18 cellular contexts compared by ENCODE assay signal in genomic region chr1:208209286-208209685, GRCh38. TPM values are rescaled to one million over a fixed set of nuclear protein-coding genes. Genes with fewer than 3 reads are reported as not detected.
DNase-seq lines count a peak whose midpoint lies in the region; ATAC-seq and TF ChIP-seq lines count a peak whose summit lies in the region.
"Had no signal": no experiment of that assay in that cellular context is flagged by ENCODE, and none has a peak within 500 bp of the region (broad histone marks: within the 10 kb centered on the region; RNA-seq: fewer than 3 reads in every experiment).

No MANE protein-coding gene starts in this region.

- no peaks in the 10 kb centered on the region for H4K20me1 ChIP-seq in neural progenitor cell (ENCODE audit: low read depth)

- H3K4me3 Mint-ChIP-seq in MCF 10A (ENCODE audit: unreplicated experiment) (no peak overlapping the region), neural progenitor cell (no peak overlapping the region)
- H3K4me3 Mint-ChIP-seq in naive thymus-derived CD4-positive, alpha-beta T cell = no peak overlapping the region
- H3K4me3 Mint-ChIP-seq: T-helper 1 cell treated with Interleukin-12 subunit alpha and Interleukin-12 subunit beta and Interleukin-4 antibody, amounts not matched to agents 30 μg/mL and 1 μg/mL, for 36 hours had no signal

- no peak overlapping the region for H2AFZ ChIP-seq in neural progenitor cell (replicated peaks)

- peaks cover 22% of the 10 kb centered on the region for H3K4me1 ChIP-seq in neural progenitor cell
- H3K4me1 ChIP-seq in naive thymus-derived CD4-positive, alpha-beta T cell (ENCODE audit: control insufficient read depth in 2 of 2, insufficient read depth in 2 of 2, low read length in 2 of 2) = no peaks in the 10 kb centered on the region
- H3K4me1 ChIP-seq: uterus had no signal

- peaks cover 40% of the 10 kb centered on the region for H3K4me1 Mint-ChIP-seq in MCF 10A (ENCODE audit: insufficient read depth, unreplicated experiment)
- H3K4me1 Mint-ChIP-seq in neural progenitor cell = peaks cover 21% of the 10 kb centered on the region
- peaks cover 0 to 2% (median 0%) of the 10 kb centered on the region in 7 donors for H3K4me1 Mint-ChIP-seq in naive thymus-derived CD4-positive, alpha-beta T cell

- H3K27me3 Mint-ChIP-seq in MCF 10A (ENCODE audit: insufficient read depth, unreplicated experiment) (no peaks in the 10 kb centered on the region), neural progenitor cell (ENCODE audit: insufficient read depth, low read depth) (peaks cover 7% of the 10 kb centered on the region)
- peaks cover 0 to 28% (median 0%) of the 10 kb centered on the region in 5 donors for H3K27me3 Mint-ChIP-seq in naive thymus-derived CD4-positive, alpha-beta T cell

- H3K36me3 Mint-ChIP-seq in MCF 10A (ENCODE audit: insufficient read depth, unreplicated experiment) = peaks cover 24% of the 10 kb centered on the region
- H3K36me3 Mint-ChIP-seq in neural progenitor cell = peaks cover 21% of the 10 kb centered on the region
- H3K36me3 Mint-ChIP-seq in naive thymus-derived CD4-positive, alpha-beta T cell = no peaks in the 10 kb centered on the region

- no peak overlapping the region for H3K4me2 ChIP-seq in neural progenitor cell

- no peaks in the 10 kb centered on the region for H3K36me3 ChIP-seq in neural progenitor cell
- H3K36me3 ChIP-seq in naive thymus-derived CD4-positive, alpha-beta T cell (ENCODE audit: control insufficient read depth in 2 of 3, insufficient read depth in 3 of 3, low read length in 3 of 3) = no peaks in the 10 kb centered on the region
- H3K36me3 ChIP-seq: uterus had no signal

- H3K9me3 ChIP-seq in neural progenitor cell (ENCODE audit: low read depth) = no peaks in the 10 kb centered on the region
- no peaks in the 10 kb centered on the region for H3K9me3 ChIP-seq in naive thymus-derived CD4-positive, alpha-beta T cell (ENCODE audit: control insufficient read depth in 2 of 3, low read length in 3 of 3)
- H3K9me3 ChIP-seq: Caco-2, uterus had no signal

- intact Hi-C loops in MCF 10A (cut with micrococcal nuclease) = no loop called here
- intact Hi-C loops in naive thymus-derived CD4-positive, alpha-beta T cell (cut with micrococcal nuclease) = no loop called here

- H3K79me2 ChIP-seq in neural progenitor cell (ENCODE audit: low read depth) = no peaks in the 10 kb centered on the region

- no peak overlapping the region for H3K4me3 ChIP-seq in neural progenitor cell
- H3K4me3 ChIP-seq in naive thymus-derived CD4-positive, alpha-beta T cell (ENCODE audit: low read length) = no peak overlapping the region
- H3K4me3 ChIP-seq: K562, uterus had no signal

- H3K27ac Mint-ChIP-seq in MCF 10A (ENCODE audit: low read depth, unreplicated experiment) = peak overlapping the region; percentile 89
- peak overlapping the region; percentile 23 for H3K27ac Mint-ChIP-seq in neural progenitor cell
- H3K27ac Mint-ChIP-seq in naive thymus-derived CD4-positive, alpha-beta T cell = no peak overlapping the region
- H3K27ac Mint-ChIP-seq: T-helper 1 cell treated with Interleukin-12 subunit alpha and Interleukin-12 subunit beta and Interleukin-4 antibody, amounts not matched to agents 30 μg/mL and 1 μg/mL, for 36 hours had no signal

- CTCF ChIA-PET in MCF 10A (lab: Yijun Ruan, JAX) = interaction anchor here (0.6 to 47.3 kb wide), 16 partner anchors 9 to 1307 kb away, joined by 3 to 1037 read pairs (median 5); partner anchors contain the start of gene PLXNA2
- CTCF ChIA-PET in naive thymus-derived CD4-positive, alpha-beta T cell (lab: Charles Lee) = no interaction called here

- no TSS peak for BruUV-seq in MCF 10A (replicated peaks; lab: Mats Ljungman, UMichigan)

- ATAC-seq in GM21576 (IDR thresholded peaks at IDR 0.05; ENCODE audit: unreplicated experiment) (no peak), HG03135 (IDR thresholded peaks at IDR 0.05; ENCODE audit: unreplicated experiment) (no peak)
- no peak for ATAC-seq in naive thymus-derived CD4-positive, alpha-beta T cell
- ATAC-seq: K562 had no signal

- H3K27me3 ChIP-seq in neural progenitor cell = no peaks in the 10 kb centered on the region
- H3K27me3 ChIP-seq in naive thymus-derived CD4-positive, alpha-beta T cell (ENCODE audit: control insufficient read depth in 2 of 2, insufficient read depth in 2 of 2, low read length in 2 of 2) = no peaks in the 10 kb centered on the region
- H3K27me3 ChIP-seq: uterus had no signal

- DNase-seq in DMS 273 treated with DMSO at 0.1 percent for 48 hours (lab: John Stamatoyannopoulos, UW) (peak; percentile 85), NCI-H1105 treated with DMSO at 0.1 percent for 48 hours (lab: John Stamatoyannopoulos, UW) (peak; percentile 82), MCF 10A (ENCODE audit: unreplicated experiment) (peak; percentile 99), neural progenitor cell (ENCODE audit: low spot score) (peak; percentile 19)
- no peak for DNase-seq in naive thymus-derived CD4-positive, alpha-beta T cell
- no peak for DNase-seq in stimulated activated naive CD4-positive, alpha-beta T cell treated with Interleukin-2 at 50 U/mL for 16 hours (lab: John Stamatoyannopoulos, UW)
- DNase-seq: activated naive CD4-positive, alpha-beta T cell; Caco-2; cortex of kidney; islet precursor cell; NCI-H1092; occipital lobe; stimulated activated CD4-positive, alpha-beta T cell treated with anti-CD3 and anti-CD28 coated beads, Interleukin-4, amount 100 ng/mL, for 4 hours; uterus had no signal

- no peaks in the 10 kb centered on the region for H3F3A ChIP-seq in neural progenitor cell (ENCODE audit: low read depth)

- no peak overlapping the region for H3K9ac ChIP-seq in neural progenitor cell

- H3K9me3 Mint-ChIP-seq in MCF 10A (ENCODE audit: unreplicated experiment) (no peaks in the 10 kb centered on the region), neural progenitor cell (no peaks in the 10 kb centered on the region)
- H3K9me3 Mint-ChIP-seq in naive thymus-derived CD4-positive, alpha-beta T cell = no peaks in the 10 kb centered on the region
- H3K9me3 Mint-ChIP-seq: T-helper 1 cell treated with Interleukin-12 subunit alpha and Interleukin-12 subunit beta and Interleukin-4 antibody, amounts not matched to agents 30 μg/mL and 1 μg/mL, for 36 hours had no signal

- no peak overlapping the region for H3K27ac ChIP-seq in neural progenitor cell
- H3K27ac ChIP-seq in naive thymus-derived CD4-positive, alpha-beta T cell (ENCODE audit: low read depth, low read length) = no peak overlapping the region
- H3K27ac ChIP-seq: uterus had no signal

- TF ChIP-seq CTCF in MCF 10A (IDR thresholded peaks at IDR 0.05; ENCODE audit: unreplicated experiment) = no peak
- TF ChIP-seq CTCF in neural progenitor cell (IDR thresholded peaks at IDR 0.05) = no peak

- POLR2A ChIA-PET in MCF 10A (lab: Yijun Ruan, JAX) = interaction anchor here (0.7 to 13.7 kb wide), 16 partner anchors 11 to 1224 kb away, joined by 3 to 219 read pairs (median 4); partner anchors contain the start of gene PLXNA2
- POLR2A ChIA-PET in naive thymus-derived CD4-positive, alpha-beta T cell (lab: Charles Lee) = interaction anchor here (0.6 kb wide), 1 partner anchor 24 kb away, joined by 3 read pairs; no protein-coding TSS in a partner anchor

RNA-seq across cellular contexts. Expression of gene PLXNA2, which starts 34.9 kb away (rescaled TPM):
- total RNA-seq in MCF 10A (2022) (59.2 and 69.7 TPM in 2 replicates), neural progenitor cell (ENCODE audit: low replicate concordance) (1.7 and 2.3 TPM in 2 replicates)
- 1 to 10 TPM in 4 of 5 experiments, under 1 TPM in 1; 0.70 to 5.4 (median 1.4) TPM for total RNA-seq in naive thymus-derived CD4-positive, alpha-beta T cell
- polyA plus RNA-seq in naive thymus-derived CD4-positive, alpha-beta T cell = not detected

Comparison
In these comparisons a context has a peak if more than half of its experiments do, and no peak if none do; other contexts are left out.
1. DNase-seq: peak in DMS 273 treated with DMSO at 0.1 percent for 48 hours (single experiment), NCI-H1105 treated with DMSO at 0.1 percent for 48 hours (single experiment), MCF 10A (single experiment) and neural progenitor cell (single experiment); none in naive thymus-derived CD4-positive, alpha-beta T cell (0 of 9) and stimulated activated naive CD4-positive, alpha-beta T cell treated with Interleukin-2 at 50 U/mL for 16 hours (single experiment).
2. H3K27ac Mint-ChIP-seq: peak in MCF 10A (single experiment) and neural progenitor cell (single experiment); none in naive thymus-derived CD4-positive, alpha-beta T cell (0 of 9).